8 cellular contexts compared by ENCODE assay signal in the genomic region with DNA sequence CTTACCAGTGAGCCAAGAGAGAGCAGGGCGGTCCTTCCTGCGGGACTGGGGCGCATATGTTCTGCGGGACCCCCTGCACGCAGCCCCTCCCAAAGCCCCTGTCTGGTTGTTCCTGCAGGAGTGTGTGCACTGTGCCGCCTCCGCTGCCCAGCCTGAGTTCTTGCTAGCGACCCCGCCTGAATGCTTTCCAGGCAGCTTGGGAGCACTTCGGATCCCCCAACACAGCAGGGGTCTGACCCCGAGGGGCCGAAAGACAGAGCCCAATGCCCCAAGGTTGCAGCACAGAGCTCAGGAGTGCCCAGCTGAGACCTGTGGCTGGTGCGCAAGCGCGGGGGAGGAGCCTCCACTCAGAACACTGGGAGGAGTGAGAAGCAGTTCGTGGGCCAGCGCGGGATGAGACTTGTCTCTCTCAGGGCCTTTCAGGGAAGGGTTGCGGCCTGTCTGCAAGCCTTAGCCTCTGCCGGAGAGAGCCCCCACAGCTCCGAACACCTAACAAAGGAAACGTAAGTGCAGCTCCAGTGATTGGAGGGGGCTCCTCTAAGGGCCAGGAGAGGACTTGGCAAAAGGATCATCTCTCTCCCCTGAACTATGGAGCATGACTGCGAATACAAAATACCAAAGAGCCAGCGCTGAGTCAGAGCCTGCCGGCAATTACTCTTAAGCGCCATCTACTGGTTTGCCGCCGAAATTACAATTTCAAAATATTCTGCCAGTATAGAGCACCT. TPM values are rescaled to one million over a fixed set of nuclear protein-coding genes. Genes with fewer than 3 reads are reported as not detected.
A peak's percentile ranks its signal among the peaks of the same experiment; 100 is the strongest.
DNase-seq lines count a peak whose midpoint lies in the region; ATAC-seq and TF ChIP-seq lines count a peak whose summit lies in the region.

No MANE protein-coding gene starts in this region.

- intact Hi-C loops in left ventricle myocardium inferior (cut with micrococcal nuclease) = loop anchor here (5.0 kb wide), 1 partner anchor 173 kb away; no protein-coding TSS in a partner anchor

- peak; percentile 79 for TF ChIP-seq CTCF in GM12874 (IDR thresholded peaks at IDR 0.05; ENCODE audit: insufficient read depth, low read depth, low read length)
- TF ChIP-seq CTCF in left ventricle myocardium inferior (IDR thresholded peaks at IDR 0.05; ENCODE audit: borderline replicate concordance) = peak; percentile 93
- peak; percentile 93 for TF ChIP-seq CTCF in progenitor cell of endocrine pancreas (IDR thresholded peaks at IDR 0.05; ENCODE audit: unreplicated experiment)

- H3K4me1 ChIP-seq in left ventricle myocardium inferior = peaks cover 19% of the 10 kb centered on the region
- no peaks in the 10 kb centered on the region for H3K4me1 ChIP-seq in urinary bladder (ENCODE audit: insufficient read depth)

- H3K27ac ChIP-seq in left ventricle myocardium inferior (replicated peaks) = peak overlapping the region; percentile 97
- peak overlapping the region; percentile 88 for H3K27ac ChIP-seq in urinary bladder (ENCODE audit: low read depth)

- no peaks in the 10 kb centered on the region for H3K9me3 Mint-ChIP-seq in progenitor cell of endocrine pancreas (ENCODE audit: low read depth)

- H3K36me3 Mint-ChIP-seq in progenitor cell of endocrine pancreas (ENCODE audit: insufficient read depth) = no peaks in the 10 kb centered on the region

- peak overlapping the region; percentile 99 for H3K27ac Mint-ChIP-seq in progenitor cell of endocrine pancreas

- no peaks in the 10 kb centered on the region for H3K9me3 ChIP-seq in left ventricle myocardium inferior (replicated peaks)

- DNase-seq in NCI-H1417 (lab: John Stamatoyannopoulos, UW) (peak; percentile 90 to 98 (median 97)), SW 1271 (lab: John Stamatoyannopoulos, UW) (peak; percentile 81 to 90), amniotic epithelial cell (ENCODE audit: low read depth) (peak; percentile 84), left ventricle myocardium inferior (peak; percentile 95), progenitor cell of endocrine pancreas (ENCODE audit: low spot score, unreplicated experiment) (peak; percentile 68)

- no peaks in the 10 kb centered on the region for H3K27me3 ChIP-seq in left ventricle myocardium inferior (ENCODE audit: low read depth)

- no peaks in the 10 kb centered on the region for H3K27me3 Mint-ChIP-seq in progenitor cell of endocrine pancreas

- H3K36me3 ChIP-seq in left ventricle myocardium inferior = no peaks in the 10 kb centered on the region
- no peaks in the 10 kb centered on the region for H3K36me3 ChIP-seq in urinary bladder (ENCODE audit: insufficient read depth)

- H3K4me3 Mint-ChIP-seq in progenitor cell of endocrine pancreas (ENCODE audit: low read depth) = peak overlapping the region; percentile 93

- peak overlapping the region; percentile 84 for H3K4me3 ChIP-seq in left ventricle myocardium inferior
- peak overlapping the region; percentile 58 for H3K4me3 ChIP-seq in urinary bladder (ENCODE audit: low read depth, low read length)

- ATAC-seq in HG02763 (IDR thresholded peaks at IDR 0.05; ENCODE audit: unreplicated experiment) = peak; percentile 94

- peaks cover 5% of the 10 kb centered on the region for H3K4me1 Mint-ChIP-seq in progenitor cell of endocrine pancreas (ENCODE audit: low read depth)

- WGBS in urinary bladder = under 1% methylated on average over 28 of the region's 28 CpGs

RNA-seq across cellular contexts. Expression of a gene that starts 50.5 kb away (rescaled TPM):
- 20.8 TPM for total RNA-seq in left ventricle myocardium inferior
- 29.7 and 33.4 TPM in 2 replicates for total RNA-seq in progenitor cell of endocrine pancreas
- total RNA-seq in urinary bladder = 44.7 TPM
- 12.7 TPM for polyA plus RNA-seq in urinary bladder

Comparison
In these comparisons a context has a peak if more than half of its experiments do, and no peak if none do; other contexts are left out.
1. Peak in every context shown above with its lines: DNase-seq, ATAC-seq, H3K4me3 ChIP-seq and H3K27ac ChIP-seq.